9 cellular contexts compared by ENCODE assay signal in genomic region chr4:13705521-13706035, GRCh38.
A peak's percentile ranks its signal among the peaks of the same experiment; 100 is the strongest.
DNase-seq lines count a peak whose midpoint lies in the region; ATAC-seq, FAIRE-seq and TF ChIP-seq lines count a peak whose summit lies in the region.
"Had no signal": no experiment of that assay in that cellular context is flagged by ENCODE, and none has a peak within 500 bp of the region (broad histone marks: within the 10 kb centered on the region; RNA-seq: fewer than 3 reads in every experiment).

No MANE protein-coding gene starts in this region.

- whole genome bisulfite sequencing in heart right ventricle, 2 donors: 25 to 49% methylated on average over 9 of the region's 9 CpGs

- CTCF ChIA-PET in PC-3 (lab: Charles Lee): no interaction called here
- CTCF ChIA-PET in HEK293T (lab: Yijun Ruan, JAX): no interaction called here

- H3F3A ChIP-seq in PC-3 (ENCODE audit: low read length, unreplicated experiment): peaks cover 9% of the 10 kb centered on the region

- H3K27ac ChIP-seq in PC-3 (ENCODE audit: low read length): peak overlapping the region; percentile 75
- peak overlapping the region; percentile 71 to 89 (median 84) for H3K27ac ChIP-seq in heart right ventricle

- no peaks in the 10 kb centered on the region for H3K27me3 Mint-ChIP-seq in activated T-helper 1 cell treated with anti-CD3 and anti-CD28 coated beads, Interleukin-12 subunit alpha, Interleukin-12 subunit beta, Interleukin-2, Interleukin-4 antibody, amounts not matched to agents 30 ng/mL and 10 ng/mL and 1 ng/mL, durations not matched to agents 14 hours and 24 hours and 36 hours (ENCODE audit: insufficient read depth)

- POLR2A ChIA-PET in PC-3 (lab: Charles Lee; ENCODE audit: unreplicated experiment) (interaction anchor here (0.6 to 0.7 kb wide), 4 partner anchors 10 to 231 kb away, joined by 3 to 8 read pairs (median 4); no protein-coding TSS in a partner anchor), HEK293T (lab: Yijun Ruan, JAX) (no interaction called here)

- peak; percentile 67 for FAIRE-seq in H54 (lab: Jason Lieb, UNC)

- H3K36me3 Mint-ChIP-seq in activated T-helper 1 cell treated with anti-CD3 and anti-CD28 coated beads, Interleukin-12 subunit alpha, Interleukin-12 subunit beta, Interleukin-2, Interleukin-4 antibody, amounts not matched to agents 30 ng/mL and 10 ng/mL and 1 ng/mL, durations not matched to agents 14 hours and 24 hours and 36 hours (ENCODE audit: low read depth): no peaks in the 10 kb centered on the region

- H3K27me3 ChIP-seq in PC-3 (ENCODE audit: low read length) (no peaks in the 10 kb centered on the region), heart right ventricle (no peaks in the 10 kb centered on the region)

- H4K20me1 ChIP-seq in PC-3 (ENCODE audit: low read length): no peaks in the 10 kb centered on the region

- H3K4me3 ChIP-seq in PC-3 (ENCODE audit: low read length) (0 out of 2 replicates have a peak overlapping the region, but pooled peaks have one; percentile 17), heart right ventricle (peak overlapping the region in 2 of 10 donors; percentile 9 to 18)

- peak overlapping the region; percentile 11; the same call in 1 of the 2 replicates for H3K9ac ChIP-seq in PC-3 (ENCODE audit: low read length)

- H3K4me1 ChIP-seq in PC-3 (ENCODE audit: insufficient read depth, low read length): peaks cover 44% of the 10 kb centered on the region
- H3K4me1 ChIP-seq in heart right ventricle: peaks cover 0 to 29% (median 16%) of the 10 kb centered on the region in 9 donors

- H3K36me3 ChIP-seq in PC-3 (ENCODE audit: low read depth, low read length) (no peaks in the 10 kb centered on the region), heart right ventricle (no peaks in the 10 kb centered on the region)

- no TSS peak for BruUV-seq in PC-3 (replicated peaks; lab: Mats Ljungman, UMichigan)

- H3K9me3 Mint-ChIP-seq in activated T-helper 1 cell treated with anti-CD3 and anti-CD28 coated beads, Interleukin-12 subunit alpha, Interleukin-12 subunit beta, Interleukin-2, Interleukin-4 antibody, amounts not matched to agents 30 ng/mL and 10 ng/mL and 1 ng/mL, durations not matched to agents 14 hours and 24 hours and 36 hours: no peaks in the 10 kb centered on the region
- H3K9me3 Mint-ChIP-seq: endodermal cell had no signal

- TF ChIP-seq POLR2A in H54 (IDR thresholded peaks at IDR 0.05; ENCODE audit: low read depth, low read length): no peak

- H3K9me3 ChIP-seq in PC-3 (ENCODE audit: low read length) (no peaks in the 10 kb centered on the region), heart right ventricle (no peaks in the 10 kb centered on the region)

- H3K27ac Mint-ChIP-seq in activated T-helper 1 cell treated with anti-CD3 and anti-CD28 coated beads, Interleukin-12 subunit alpha, Interleukin-12 subunit beta, Interleukin-2, Interleukin-4 antibody, amounts not matched to agents 30 ng/mL and 10 ng/mL and 1 ng/mL, durations not matched to agents 14 hours and 24 hours and 36 hours: no peak overlapping the region
- H3K27ac Mint-ChIP-seq: endodermal cell had no signal

- peak overlapping the region; percentile 62 for H2AFZ ChIP-seq in PC-3 (ENCODE audit: low read length)

- H3K4me2 ChIP-seq in PC-3 (ENCODE audit: low read length): peak overlapping the region; percentile 66

- no peaks in the 10 kb centered on the region for H3K9me2 ChIP-seq in PC-3 (replicated peaks; ENCODE audit: low read length)

- peak; percentile 7 for DNase-seq in H54 (ENCODE audit: insufficient read length, low spot score)
- peak; percentile 64 for DNase-seq in PC-3
- DNase-seq in heart right ventricle: peak; percentile 40 to 55
- peak; percentile 27 for DNase-seq in pons (ENCODE audit: low spot score)
- DNase-seq in T-helper 1 cell: no peak
- no peak for DNase-seq in HEK293T (ENCODE audit: extremely low spot score)
- no peak for DNase-seq in activated T-helper 1 cell treated with anti-CD3 and anti-CD28 coated beads, Interleukin-12 subunit alpha, Interleukin-12 subunit beta, Interleukin-2, Interleukin-4 antibody, amounts not matched to agents 30 ng/mL and 10 ng/mL and 1 ng/mL, durations not matched to agents 14 hours and 24 hours and 36 hours (ENCODE audit: low spot score)
- DNase-seq: endodermal cell had no signal

- intact Hi-C loops in PC-3 (cut with micrococcal nuclease): loop anchor here (10.0 kb wide), 1 partner anchor 149 kb away; no protein-coding TSS in a partner anchor
- intact Hi-C loops in heart right ventricle (cut with DNase I): loop anchor here in 2 of 10 donors (5.0 to 10.0 kb wide), 2 partner anchors 139 to 223 kb away; partner anchors contain the start of gene RAB28 (in 1 of the 2)
- intact Hi-C loops in activated T-helper 1 cell treated with anti-CD3 and anti-CD28 coated beads, Interleukin-12 subunit alpha, Interleukin-12 subunit beta, Interleukin-2, Interleukin-4 antibody, amounts not matched to agents 30 ng/mL and 10 ng/mL and 1 ng/mL, durations not matched to agents 14 hours and 24 hours and 36 hours (cut with micrococcal nuclease): no loop called here

- peak; percentile 65 for ATAC-seq in PC-3
- ATAC-seq in heart right ventricle: peak; percentile 78 to 96 (median 93)
- no peak for ATAC-seq in HG03460 (IDR thresholded peaks at IDR 0.05; ENCODE audit: unreplicated experiment)

- TF ChIP-seq CTCF in PC-3 (conservative IDR thresholded peaks at IDR 0.05; ENCODE audit: low read depth, low read length): no peak
- peak in 1 of 9 donors; percentile 12 for TF ChIP-seq CTCF in heart right ventricle (IDR thresholded peaks at IDR 0.05)

- no peak overlapping the region for H3K4me3 Mint-ChIP-seq in activated T-helper 1 cell treated with anti-CD3 and anti-CD28 coated beads, Interleukin-12 subunit alpha, Interleukin-12 subunit beta, Interleukin-2, Interleukin-4 antibody, amounts not matched to agents 30 ng/mL and 10 ng/mL and 1 ng/mL, durations not matched to agents 14 hours and 24 hours and 36 hours
- H3K4me3 Mint-ChIP-seq: endodermal cell had no signal

- no peaks in the 10 kb centered on the region for H3K79me2 ChIP-seq in PC-3 (ENCODE audit: low read length)

- H3K4me1 Mint-ChIP-seq in activated T-helper 1 cell treated with anti-CD3 and anti-CD28 coated beads, Interleukin-12 subunit alpha, Interleukin-12 subunit beta, Interleukin-2, Interleukin-4 antibody, amounts not matched to agents 30 ng/mL and 10 ng/mL and 1 ng/mL, durations not matched to agents 14 hours and 24 hours and 36 hours (ENCODE audit: low read depth): no peaks in the 10 kb centered on the region
- H3K4me1 Mint-ChIP-seq: endodermal cell had no signal

TF ChIP-seq in HEK293T, 16 proteins besides CTCF, POLR2A, EP300 and RAD21:
- no peak for TF ChIP-seq FOXM1 (IDR thresholded peaks at IDR 0.05; ENCODE audit: borderline replicate concordance)
- no peak for TF ChIP-seq ZNF384 (IDR thresholded peaks at IDR 0.05)
- no peak for TF ChIP-seq PKNOX1 (IDR thresholded peaks at IDR 0.05)
- no peak for TF ChIP-seq SP1 (IDR thresholded peaks at IDR 0.05)
- TF ChIP-seq ELF4 (IDR thresholded peaks at IDR 0.05): no peak
- TF ChIP-seq BHLHE40 (IDR thresholded peaks at IDR 0.05; ENCODE audit: borderline replicate concordance): no peak
- TF ChIP-seq ARNT (IDR thresholded peaks at IDR 0.05): no peak

Comparison
In these comparisons a context has a peak if more than half of its experiments do, and no peak if none do; other contexts are left out.
1. DNase-seq: peak in H54 (single experiment), PC-3 (single experiment), heart right ventricle (2 of 2) and pons (single experiment); none in T-helper 1 cell (0 of 5), HEK293T (single experiment) and activated T-helper 1 cell treated with anti-CD3 and anti-CD28 coated beads, Interleukin-12 subunit alpha, Interleukin-12 subunit beta, Interleukin-2, Interleukin-4 antibody, amounts not matched to agents 30 ng/mL and 10 ng/mL and 1 ng/mL, durations not matched to agents 14 hours and 24 hours and 36 hours (single experiment).